ENCODE assay signal across 1 cellular context in genomic region chr17:59753522-59754467, GRCh38.
TF ChIP-seq lines count a peak whose summit lies in the region.

No MANE protein-coding gene starts in this region.

TF ChIP-seq in K562, 482 proteins besides CTCF, POLR2A, EP300 and RAD21 (continued from another document):
- TF ChIP-seq POLR2AphosphoS2 (IDR thresholded peaks at IDR 0.05; ENCODE audit: low read length), result no peak
- TF ChIP-seq FOXK1 (CRISPR knock-in tag; IDR thresholded peaks at IDR 0.05; ENCODE audit: borderline replicate concordance), result no peak
- no peak for TF ChIP-seq NFRKB (IDR thresholded peaks at IDR 0.05; ENCODE audit: low read depth)
